ENCODE assay signal across 19 cellular contexts in genomic region chr10:78889536-78890063, GRCh38.
"Had no signal": no experiment of that assay in that cellular context is flagged by ENCODE, and none has a peak within 500 bp of the region (broad histone marks: within the 10 kb centered on the region; RNA-seq: fewer than 3 reads in every experiment).

No MANE protein-coding gene starts in this region.

- H3K27ac ChIP-seq: esophagus squamous epithelium, hepatocyte, neutrophil, parathyroid adenoma, sigmoid colon, stomach, upper lobe of left lung had no signal

- H3K4me1 Mint-ChIP-seq: activated CD4-positive, alpha-beta T cell treated with anti-CD3 and anti-CD28 coated beads for 36 hours; stimulated activated effector memory CD8-positive, alpha-beta T cell treated with anti-CD3 and anti-CD28 coated beads, Interleukin-12 subunit alpha, Interleukin-12 subunit beta, amount 100 ng/mL, for 72 hours had no signal

- DNase-seq: activated CD4-positive, alpha-beta T cell treated with anti-CD3 and anti-CD28 coated beads for 36 hours; activated CD4-positive, alpha-beta T cell treated with anti-CD3 and anti-CD28 coated beads, Interleukin-2, amount 50 U/mL, for 48 hours; activated gamma-delta T cell treated with Interleukin-2 at 50 U/mL for 16 hours; effector CD4-positive, alpha-beta T cell; esophagus squamous epithelium; mesendoderm; sigmoid colon; stimulated activated CD4-positive, alpha-beta T cell treated with anti-CD3 and anti-CD28 coated beads, Interleukin-4, amount 100 ng/mL, for 24 hours; stomach; upper lobe of left lung had no signal

- H3K36me3 ChIP-seq: esophagus squamous epithelium, neutrophil, sigmoid colon, stomach, upper lobe of left lung had no signal

- H3K9me3 ChIP-seq: neutrophil had no signal

- H3K4me3 Mint-ChIP-seq: activated CD4-positive, alpha-beta T cell treated with anti-CD3 and anti-CD28 coated beads for 36 hours; activated naive CD8-positive, alpha-beta T cell; natural killer cell treated with Interleukin-12 subunit alpha and Interleukin-12 subunit beta and Interleukin-15 and Interleukin-18, amount 100 ng/mL, for 72 hours; stimulated activated effector memory CD8-positive, alpha-beta T cell treated with anti-CD3 and anti-CD28 coated beads, Interleukin-12 subunit alpha, Interleukin-12 subunit beta, amount 100 ng/mL, for 72 hours; WTC11 had no signal

- FAIRE-seq: bronchial epithelial cell, endothelial cell of umbilical vein had no signal

- H3K4me3 ChIP-seq: esophagus squamous epithelium, hepatocyte, sigmoid colon, stomach, upper lobe of left lung had no signal

- H3K4me1 ChIP-seq: parathyroid adenoma, sigmoid colon, stomach, upper lobe of left lung had no signal

- H3K9me3 Mint-ChIP-seq: natural killer cell treated with Interleukin-12 subunit alpha and Interleukin-12 subunit beta and Interleukin-15 and Interleukin-18, amount 100 ng/mL, for 72 hours had no signal

- ATAC-seq: activated CD4-positive, alpha-beta T cell treated with anti-CD3 and anti-CD28 coated beads for 36 hours; stimulated activated effector memory CD8-positive, alpha-beta T cell treated with anti-CD3 and anti-CD28 coated beads, Interleukin-12 subunit alpha, Interleukin-12 subunit beta, amount 100 ng/mL, for 72 hours; WTC11 had no signal

- H3K36me3 Mint-ChIP-seq: activated naive CD8-positive, alpha-beta T cell; stimulated activated effector memory CD8-positive, alpha-beta T cell treated with anti-CD3 and anti-CD28 coated beads, Interleukin-12 subunit alpha, Interleukin-12 subunit beta, amount 100 ng/mL, for 72 hours had no signal

- H3K27me3 Mint-ChIP-seq: activated naive CD8-positive, alpha-beta T cell had no signal

- H3K27me3 ChIP-seq: esophagus squamous epithelium, hepatocyte, sigmoid colon, stomach, upper lobe of left lung had no signal

- H3K27ac Mint-ChIP-seq: activated CD4-positive, alpha-beta T cell treated with anti-CD3 and anti-CD28 coated beads for 36 hours; activated naive CD8-positive, alpha-beta T cell; natural killer cell treated with Interleukin-12 subunit alpha and Interleukin-12 subunit beta and Interleukin-15 and Interleukin-18, amount 100 ng/mL, for 72 hours; stimulated activated effector memory CD8-positive, alpha-beta T cell treated with anti-CD3 and anti-CD28 coated beads, Interleukin-12 subunit alpha, Interleukin-12 subunit beta, amount 100 ng/mL, for 72 hours; WTC11 had no signal
